8 cellular contexts compared by ENCODE assay signal in the genomic region with DNA sequence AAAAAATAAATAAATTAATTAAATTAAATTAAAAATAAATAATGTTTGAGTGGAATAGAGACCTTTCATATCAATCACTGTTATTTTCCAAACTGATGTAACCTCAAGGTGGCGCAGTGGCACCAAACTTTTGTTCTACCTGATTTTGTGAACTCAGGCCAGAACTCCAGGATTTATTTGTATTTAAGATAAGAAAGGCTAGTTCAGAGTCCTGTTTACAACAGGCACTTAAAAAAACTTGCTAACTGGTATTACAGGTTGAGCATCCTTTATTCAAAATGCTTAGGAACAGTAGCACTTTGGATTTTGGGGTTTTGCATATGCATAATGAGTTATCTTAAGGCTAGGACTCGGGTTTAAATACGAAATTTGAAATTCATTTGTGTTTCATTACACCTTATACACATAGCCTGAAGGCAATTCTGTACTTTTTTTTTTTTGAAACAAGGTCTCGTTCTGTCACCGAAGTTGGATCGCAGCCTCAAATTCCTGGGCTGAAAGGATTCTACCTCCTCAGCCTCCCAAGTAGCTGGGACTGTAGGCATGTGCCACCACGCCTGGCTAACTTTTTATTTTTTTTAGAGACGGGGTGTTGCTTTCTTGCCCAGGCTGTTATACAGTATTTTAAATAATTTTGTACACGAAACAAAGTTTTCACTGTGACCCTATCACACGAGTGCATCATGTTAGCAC. TPM values are rescaled to one million over a fixed set of nuclear protein-coding genes. Genes with fewer than 3 reads are reported as not detected.
A peak's percentile ranks its signal among the peaks of the same experiment; 100 is the strongest.
DNase-seq lines count a peak whose midpoint lies in the region; ATAC-seq and TF ChIP-seq lines count a peak whose summit lies in the region.

No MANE protein-coding gene starts in this region.

- DNase-seq in heart left ventricle (no peak), Right ventricle myocardium inferior (ENCODE audit: missing footprints) (no peak), Panc1 (ENCODE audit: low read depth, low spot score) (no peak), fibroblast of peridontal ligament (ENCODE audit: extremely low read depth) (peak; percentile 36), transverse colon (peak; percentile 72), epidermal melanocyte (ENCODE audit: insufficient read length, low spot score) (no peak), EL (no peak), lower leg skin (ENCODE audit: low spot score in 2 of 2) (no peak)

- H3K4me3 ChIP-seq in heart left ventricle (no peak overlapping the region), Panc1 (ENCODE audit: low read depth in 2 of 2, low read length in 2 of 2) (no peak overlapping the region), transverse colon (no peak overlapping the region), lower leg skin (ENCODE audit: low read depth, poor library complexity, severe bottlenecking) (no peak overlapping the region)

- peaks cover 0 to 34% (median 9%) of the 10 kb centered on the region in 12 donors for H3K4me1 ChIP-seq in heart left ventricle
- no peaks in the 10 kb centered on the region for H3K4me1 ChIP-seq in Panc1 (ENCODE audit: control insufficient read depth, insufficient read depth, low read length)
- H3K4me1 ChIP-seq in transverse colon: peaks cover 22 to 49% (median 28%) of the 10 kb centered on the region in 4 donors

- H3K27ac ChIP-seq in heart left ventricle (no peak overlapping the region), Panc1 (ENCODE audit: low read length) (no peak overlapping the region), transverse colon (peak overlapping the region in 2 of 4 donors; percentile 20 to 23)

- TF ChIP-seq EP300 in transverse colon (IDR thresholded peaks at IDR 0.05; ENCODE audit: low read depth): no peak

- TF ChIP-seq CTCF in heart left ventricle (IDR thresholded peaks at IDR 0.05) (peak in 9 of 12 donors; percentile 17 to 47 (median 33)), Panc1 (IDR thresholded peaks at IDR 0.05) (peak; percentile 52), transverse colon (IDR thresholded peaks at IDR 0.05) (peak; percentile 36 to 63 (median 49)), lower leg skin (IDR thresholded peaks at IDR 0.05) (no peak)

- ATAC-seq in heart left ventricle (no peak), Right ventricle myocardium inferior (no peak), Panc1 (no peak)

- POLR2A ChIA-PET in Panc1 (lab: Charles Lee): no interaction called here

- no TSS peak for BruUV-seq in Panc1 (replicated peaks; lab: Mats Ljungman, UMichigan)

- in situ Hi-C loops in Panc1 (cut with HindIII; ENCODE audit: low pct_unique_long_range_greater_than_20kb, low sequenced_read_pairs): no loop called here
- in situ Hi-C loops in transverse colon (cut with MboI; ENCODE audit: low pct_ligation_motif_present in 1 of 4, low pct_unique_long_range_greater_than_20kb in 1 of 4, low sequenced_read_pairs in 3 of 4): loop anchor here in 1 of 4 donors (25.0 kb wide), 1 partner anchor 366 kb away; no protein-coding TSS in a partner anchor

- intact Hi-C loops in heart left ventricle (cut with DNase I) (loop anchor here in 1 of 10 donors (2.0 kb wide), 1 partner anchor 105 kb away; the partner anchor contains the start of gene WDR25), Right ventricle myocardium inferior (cut with DNase I) (no loop called here), Panc1 (cut with micrococcal nuclease; ENCODE audit: unreplicated experiment) (no loop called here), transverse colon (cut with DNase I; ENCODE audit: low total_unique reads) (no loop called here), lower leg skin (cut with DNase I; ENCODE audit: low total_unique reads) (loop anchor here (5.0 kb wide), 1 partner anchor 106 kb away; the partner anchor contains the start of gene WDR25)

- H3K9me3 ChIP-seq in heart left ventricle: no peaks in the 10 kb centered on the region
- no peaks in the 10 kb centered on the region for H3K9me3 ChIP-seq in Panc1 (ENCODE audit: control insufficient read depth, insufficient read depth, low read depth, low read length)
- H3K9me3 ChIP-seq in transverse colon: no peaks in the 10 kb centered on the region

- CTCF ChIA-PET in Panc1 (lab: Charles Lee): no interaction called here

- H3K27me3 ChIP-seq in heart left ventricle (no peaks in the 10 kb centered on the region), Panc1 (ENCODE audit: control insufficient read depth, insufficient read depth, low read length) (no peaks in the 10 kb centered on the region), transverse colon (no peaks in the 10 kb centered on the region)

- 80 to 84% (median 81%) methylated on average over 10 of the region's 10 CpGs for WGBS in heart left ventricle, 4 donors
- WGBS in transverse colon (ENCODE audit: low coverage in 1 of 2), 2 donors: 52 to 55% methylated on average over 10 of the region's 10 CpGs
- 56 to 62% methylated on average over 10 of the region's 10 CpGs for WGBS in lower leg skin, 2 donors

- TF ChIP-seq POLR2A in heart left ventricle (IDR thresholded peaks at IDR 0.05): no peak
- no peak for TF ChIP-seq POLR2A in transverse colon (IDR thresholded peaks at IDR 0.05)
- TF ChIP-seq POLR2A in lower leg skin (IDR thresholded peaks at IDR 0.05): no peak

- H3K36me3 ChIP-seq in heart left ventricle (peaks cover 0 to 20% (median 3%) of the 10 kb centered on the region in 9 donors), Panc1 (ENCODE audit: control insufficient read depth, insufficient read depth, low read length) (no peaks in the 10 kb centered on the region), transverse colon (peaks cover 0 to 8% (median under 1%) of the 10 kb centered on the region in 4 donors)

RNA-seq across cellular contexts. Expression of gene YY1, which starts 32.4 kb away (rescaled TPM):
- 10 to 100 TPM; 32.2 to 59.7 (median 46.0) TPM for total RNA-seq in heart left ventricle
- 10 to 100 TPM; 18.4 to 24.1 TPM for polyA plus RNA-seq in heart left ventricle
- total RNA-seq in Right ventricle myocardium inferior: 46.0 TPM
- total RNA-seq in Panc1 (2021; ENCODE audit: unreplicated experiment): 71.3 TPM
- polyA plus RNA-seq in Panc1 (2012; ENCODE audit: insufficient read length): 39.7 TPM
- 10 to 100 TPM; 50.8 to 61.3 (median 58.6) TPM for total RNA-seq in transverse colon
- 10 to 100 TPM; 46.7 to 61.5 (median 52.4) TPM for total RNA-seq in lower leg skin

RNA-seq across cellular contexts. Expression of gene SLC25A29, which starts 34.9 kb away (rescaled TPM):
- total RNA-seq in heart left ventricle (10 to 100 TPM; 10.2 to 34.2 (median 20.1) TPM), Right ventricle myocardium inferior (18.6 TPM), Panc1 (2021; ENCODE audit: unreplicated experiment) (33.6 TPM), transverse colon (10 to 100 TPM; 16.8 to 62.7 (median 19.7) TPM), lower leg skin (100 to 1,000 TPM in 3 of 4 donors, 10 to 100 TPM in 1; 98.5 to 166 (median 134) TPM)
- polyA plus RNA-seq in heart left ventricle: 10 to 100 TPM; 23.9 to 26.3 TPM
- 37.2 TPM for polyA plus RNA-seq in Panc1 (2012; ENCODE audit: insufficient read length)

RNA-seq across cellular contexts. Expression of gene SLC25A47, which starts 51.7 kb away (rescaled TPM):
- total RNA-seq in heart left ventricle (not detected), Right ventricle myocardium inferior (not detected), Panc1 (2021; ENCODE audit: unreplicated experiment) (not detected), transverse colon (under 1 TPM in 2 of 4 donors, not detected in 2; 0.27 to 0.32 TPM), lower leg skin (not detected)
- not detected for polyA plus RNA-seq in heart left ventricle
- polyA plus RNA-seq in Panc1 (2012; ENCODE audit: insufficient read length): not detected

Comparison
In these comparisons a context has a peak if more than half of its experiments do, and no peak if none do; other contexts are left out.
1. DNase-seq: peak in fibroblast of peridontal ligament (single experiment) and transverse colon (single experiment); none in heart left ventricle (0 of 5), Right ventricle myocardium inferior (single experiment), Panc1 (single experiment), epidermal melanocyte (single experiment), EL (single experiment) and lower leg skin (0 of 2).
2. CTCF ChIP-seq: peak in heart left ventricle (9 of 12), Panc1 (single experiment) and transverse colon (5 of 5); none in lower leg skin (0 of 3).